18 cellular contexts compared by ENCODE assay signal in genomic region chr9:116817762-116818161, GRCh38.
"Had no signal": no experiment of that assay in that cellular context is flagged by ENCODE, and none has a peak within 500 bp of the region (broad histone marks: within the 10 kb centered on the region; RNA-seq: fewer than 3 reads in every experiment).

No MANE protein-coding gene starts in this region.

- DNase-seq: activated CD4-positive, CD25-positive, alpha-beta regulatory T cell treated with anti-CD3 and anti-CD28 coated beads, Interleukin-2, amount 50 U/mL, for 72 hours; activated naive CD4-positive, alpha-beta T cell treated with anti-CD3 and anti-CD28 coated beads for 36 hours; activated naive CD8-positive, alpha-beta T cell treated with anti-CD3 and anti-CD28 coated beads, Interleukin-2, amount 50 U/mL, for 24 hours; aorta; cortex of kidney; effector CD4-positive, alpha-beta T cell; foreskin melanocyte; left ventricle myocardium superior; mucosa of descending colon; naive thymus-derived CD4-positive, alpha-beta T cell; pancreas; sigmoid colon; spleen; stimulated activated naive CD8-positive, alpha-beta T cell treated with anti-CD3 and anti-CD28 coated beads, Interleukin-15, amount 100 ng/mL, for 72 hours; testis; upper lobe of left lung had no signal

- H3K9me3 Mint-ChIP-seq: activated naive CD4-positive, alpha-beta T cell treated with anti-CD3 and anti-CD28 coated beads for 36 hours; activated T-helper 2 cell treated with anti-CD3 and anti-CD28 coated beads, Interferon-gamma antibody, Interleukin-2, Interleukin-4, amounts not matched to agents 10 μg/mL and 5 μg/mL and 100 μg/mL, durations not matched to agents 14 hours and 24 hours and 36 hours; stimulated activated naive CD8-positive, alpha-beta T cell treated with anti-CD3 and anti-CD28 coated beads, Interleukin-15, amount 100 ng/mL, for 72 hours had no signal

- H3K27ac Mint-ChIP-seq: activated naive CD4-positive, alpha-beta T cell treated with anti-CD3 and anti-CD28 coated beads for 36 hours; activated naive CD8-positive, alpha-beta T cell treated with anti-CD3 and anti-CD28 coated beads, Interleukin-2, amount 50 U/mL, for 24 hours; activated T-helper 2 cell treated with anti-CD3 and anti-CD28 coated beads, Interferon-gamma antibody, Interleukin-2, Interleukin-4, amounts not matched to agents 10 μg/mL and 5 μg/mL and 100 μg/mL, durations not matched to agents 14 hours and 24 hours and 36 hours; memory B cell; naive thymus-derived CD4-positive, alpha-beta T cell; stimulated activated naive CD8-positive, alpha-beta T cell treated with anti-CD3 and anti-CD28 coated beads, Interleukin-15, amount 100 ng/mL, for 72 hours had no signal

- ATAC-seq: activated naive CD8-positive, alpha-beta T cell treated with anti-CD3 and anti-CD28 coated beads, Interleukin-2, amount 50 U/mL, for 24 hours; left ventricle myocardium superior; mucosa of descending colon; naive thymus-derived CD4-positive, alpha-beta T cell; pancreas; stimulated activated naive CD8-positive, alpha-beta T cell treated with anti-CD3 and anti-CD28 coated beads, Interleukin-15, amount 100 ng/mL, for 72 hours had no signal

- H3K4me1 Mint-ChIP-seq: activated naive CD8-positive, alpha-beta T cell treated with anti-CD3 and anti-CD28 coated beads, Interleukin-2, amount 50 U/mL, for 24 hours; memory B cell; naive thymus-derived CD4-positive, alpha-beta T cell; stimulated activated naive CD8-positive, alpha-beta T cell treated with anti-CD3 and anti-CD28 coated beads, Interleukin-15, amount 100 ng/mL, for 72 hours had no signal

- H3K4me3 Mint-ChIP-seq: activated naive CD4-positive, alpha-beta T cell treated with anti-CD3 and anti-CD28 coated beads for 36 hours; activated naive CD8-positive, alpha-beta T cell treated with anti-CD3 and anti-CD28 coated beads, Interleukin-2, amount 50 U/mL, for 24 hours; memory B cell; naive thymus-derived CD4-positive, alpha-beta T cell; stimulated activated naive CD8-positive, alpha-beta T cell treated with anti-CD3 and anti-CD28 coated beads, Interleukin-15, amount 100 ng/mL, for 72 hours had no signal

- H3K36me3 Mint-ChIP-seq: memory B cell; naive thymus-derived CD4-positive, alpha-beta T cell had no signal
